13 cellular contexts compared by ENCODE assay signal in genomic region chr21:26736449-26736848, GRCh38.
"Had no signal": no experiment of that assay in that cellular context is flagged by ENCODE, and none has a peak within 500 bp of the region (broad histone marks: within the 10 kb centered on the region; RNA-seq: fewer than 3 reads in every experiment).

No MANE protein-coding gene starts in this region.

- H3K36me3 Mint-ChIP-seq: activated CD4-positive, alpha-beta memory T cell treated with anti-CD3 and anti-CD28 coated beads for 36 hours; activated naive CD4-positive, alpha-beta T cell treated with anti-CD3 and anti-CD28 coated beads, Interleukin-2, amount 50 U/mL, for 72 hours; mesothelial cell of epicardium; stimulated activated memory B cell treated with anti-CD40 and anti-IgM and Interleukin-4, amounts not matched to agents 10 μg/mL and 1 μg/mL and 100 μg/mL, for 72 hours had no signal

- H3K27me3 ChIP-seq: colonic mucosa had no signal

- H3K4me3 ChIP-seq: colonic mucosa had no signal

- H3K36me3 ChIP-seq: colonic mucosa had no signal

- H3K27ac Mint-ChIP-seq: activated CD4-positive, alpha-beta memory T cell treated with anti-CD3 and anti-CD28 coated beads for 36 hours; activated CD4-positive, alpha-beta T cell treated with anti-CD3 and anti-CD28 coated beads for 36 hours; activated naive CD4-positive, alpha-beta T cell treated with anti-CD3 and anti-CD28 coated beads, Interleukin-2, amount 50 U/mL, for 72 hours; mesothelial cell of epicardium; stimulated activated memory B cell treated with anti-CD40 and anti-IgM and Interleukin-4, amounts not matched to agents 10 μg/mL and 1 μg/mL and 100 μg/mL, for 72 hours had no signal

- H3K27ac ChIP-seq: colonic mucosa had no signal

- H3K9me3 ChIP-seq: colonic mucosa had no signal

- DNase-seq: activated CD4-positive, alpha-beta memory T cell treated with anti-CD3 and anti-CD28 coated beads for 36 hours; activated CD4-positive, alpha-beta T cell treated with anti-CD3 and anti-CD28 coated beads for 36 hours; activated effector memory CD4-positive, alpha-beta T cell treated with anti-CD3 and anti-CD28 coated beads, Interleukin-2, amount 50 U/mL, for 16 hours; activated T-cell treated with anti-CD3 and anti-CD28 coated beads, Interleukin-2, amount 50 U/mL, for 4 hours; amniotic stem cell; colonic mucosa; posterior cingulate gyrus; stimulated activated CD4-positive, alpha-beta T cell treated with anti-CD3 and anti-CD28 coated beads, Interleukin-2, amount 100 ng/mL, for 48 hours; T-helper 1 cell had no signal

- H3K4me1 ChIP-seq: colonic mucosa had no signal

- H3K4me1 Mint-ChIP-seq: activated CD4-positive, alpha-beta T cell treated with anti-CD3 and anti-CD28 coated beads for 36 hours; stimulated activated memory B cell treated with anti-CD40 and anti-IgM and Interleukin-4, amounts not matched to agents 10 μg/mL and 1 μg/mL and 100 μg/mL, for 72 hours had no signal

- ATAC-seq: activated CD4-positive, alpha-beta T cell treated with anti-CD3 and anti-CD28 coated beads for 36 hours; activated naive CD4-positive, alpha-beta T cell treated with anti-CD3 and anti-CD28 coated beads, Interleukin-2, amount 50 U/mL, for 72 hours; activated T-cell treated with anti-CD3 and anti-CD28 coated beads, Interleukin-2, amount 50 U/mL, for 4 hours; esophagus mucosa; stimulated activated memory B cell treated with anti-CD40 and anti-IgM and Interleukin-4, amounts not matched to agents 10 μg/mL and 1 μg/mL and 100 μg/mL, for 72 hours had no signal

- H3K4me3 Mint-ChIP-seq: activated CD4-positive, alpha-beta memory T cell treated with anti-CD3 and anti-CD28 coated beads for 36 hours; activated CD4-positive, alpha-beta T cell treated with anti-CD3 and anti-CD28 coated beads for 36 hours; activated T-cell treated with anti-CD3 and anti-CD28 coated beads, Interleukin-2, amount 50 U/mL, for 4 hours; mesothelial cell of epicardium; stimulated activated memory B cell treated with anti-CD40 and anti-IgM and Interleukin-4, amounts not matched to agents 10 μg/mL and 1 μg/mL and 100 μg/mL, for 72 hours had no signal

- H3K27me3 Mint-ChIP-seq: activated CD4-positive, alpha-beta T cell treated with anti-CD3 and anti-CD28 coated beads for 36 hours; stimulated activated memory B cell treated with anti-CD40 and anti-IgM and Interleukin-4, amounts not matched to agents 10 μg/mL and 1 μg/mL and 100 μg/mL, for 72 hours had no signal
